22 cellular contexts compared by ENCODE assay signal in genomic region chr2:215617060-215617824, GRCh38.
"Had no signal": no experiment of that assay in that cellular context is flagged by ENCODE, and none has a peak within 500 bp of the region (broad histone marks: within the 10 kb centered on the region; RNA-seq: fewer than 3 reads in every experiment).

No MANE protein-coding gene starts in this region.

- H3K4me1 Mint-ChIP-seq: central memory CD8-positive, alpha-beta T cell had no signal

- H3K27ac Mint-ChIP-seq: activated naive CD8-positive, alpha-beta T cell treated with anti-CD3 and anti-CD28 coated beads for 36 hours; naive thymus-derived CD4-positive, alpha-beta T cell; neural progenitor cell; T-helper 17 cell had no signal

- DNase-seq: activated CD4-positive, alpha-beta T cell treated with anti-CD3 and anti-CD28 coated beads for 4 hours; activated CD4-positive, alpha-beta T cell treated with anti-CD3 and anti-CD28 coated beads, Interleukin-2, amount 50 U/mL, for 48 hours; activated CD4-positive, CD25-positive, alpha-beta regulatory T cell; activated CD8-positive, alpha-beta memory T cell treated with anti-CD3 and anti-CD28 coated beads, Interleukin-2, amount 50 U/mL, for 48 hours; activated naive CD4-positive, alpha-beta T cell treated with Interleukin-2 at 50 U/mL for 16 hours; activated naive CD8-positive, alpha-beta T cell treated with anti-CD3 and anti-CD28 coated beads for 36 hours; activated T-cell treated with anti-CD3 and anti-CD28 coated beads, Interleukin-2, amount 50 U/mL, for 4 hours; colonic mucosa; dorsolateral prefrontal cortex; kidney; lower lobe of right lung; naive thymus-derived CD4-positive, alpha-beta T cell; stimulated activated CD4-positive, alpha-beta T cell treated with anti-CD3 and anti-CD28 coated beads, Interleukin-12 subunit alpha, Interleukin-12 subunit beta, amount 100 ng/mL, for 4 hours; stimulated activated CD4-positive, alpha-beta T cell treated with anti-CD3 and anti-CD28 coated beads, Interleukin-4, amount 100 ng/mL, for 4 hours; stimulated activated naive CD8-positive, alpha-beta T cell treated with anti-CD3 and anti-CD28 coated beads, Interleukin-15, Interleukin-2, amounts not matched to agents 100 U/mL and 50 U/mL, for 24 hours; substantia nigra; T-helper 17 cell; thyroid gland had no signal

- H3K27ac ChIP-seq: breast epithelium, colonic mucosa, dorsolateral prefrontal cortex, epithelial cell of prostate, lower lobe of right lung, neural progenitor cell, thyroid gland had no signal

- H3K9ac ChIP-seq: neural progenitor cell had no signal

- H3K4me3 Mint-ChIP-seq: activated naive CD8-positive, alpha-beta T cell treated with anti-CD3 and anti-CD28 coated beads for 36 hours; activated T-cell treated with anti-CD3 and anti-CD28 coated beads, Interleukin-2, amount 50 U/mL, for 4 hours; central memory CD8-positive, alpha-beta T cell; naive thymus-derived CD4-positive, alpha-beta T cell; neural progenitor cell; T-helper 17 cell had no signal

- H3K9me3 Mint-ChIP-seq: activated T-cell treated with anti-CD3 and anti-CD28 coated beads, Interleukin-2, amount 50 U/mL, for 4 hours; central memory CD8-positive, alpha-beta T cell had no signal

- H3K36me3 ChIP-seq: breast epithelium, colonic mucosa, lower lobe of right lung, neural progenitor cell, thyroid gland had no signal

- H3K4me1 ChIP-seq: breast epithelium, colonic mucosa, thyroid gland had no signal

- H3K4me3 ChIP-seq: breast epithelium, colonic mucosa, dorsolateral prefrontal cortex, lower lobe of right lung, neural progenitor cell, thyroid gland had no signal

- ATAC-seq: activated T-cell treated with anti-CD3 and anti-CD28 coated beads, Interleukin-2, amount 50 U/mL, for 4 hours; lower lobe of right lung; naive thymus-derived CD4-positive, alpha-beta T cell; stimulated activated naive CD8-positive, alpha-beta T cell treated with anti-CD3 and anti-CD28 coated beads, Interleukin-15, Interleukin-2, amounts not matched to agents 100 U/mL and 50 U/mL, for 24 hours; T-helper 17 cell had no signal

- H3K4me2 ChIP-seq: neural progenitor cell had no signal

- H3K36me3 Mint-ChIP-seq: activated naive CD8-positive, alpha-beta T cell treated with anti-CD3 and anti-CD28 coated beads for 36 hours; naive thymus-derived CD4-positive, alpha-beta T cell had no signal

- H3K27me3 ChIP-seq: breast epithelium, colonic mucosa, neural progenitor cell, thyroid gland had no signal
